Comparison of ENCODE assay signal across 19 cellular contexts in genomic region chr16:67663877-67664222, GRCh38. TPM values are rescaled to one million over a fixed set of nuclear protein-coding genes. Genes with fewer than 3 reads are reported as not detected.
DNase-seq lines count a peak whose midpoint lies in the region; ATAC-seq and TF ChIP-seq lines count a peak whose summit lies in the region.
"Had no signal": no experiment of that assay in that cellular context is flagged by ENCODE, and none has a peak within 500 bp of the region (broad histone marks: within the 10 kb centered on the region; RNA-seq: fewer than 3 reads in every experiment).

No MANE protein-coding gene starts in this region.

- WGBS in neuronal stem cell (ENCODE audit: extremely low coverage in 2 of 2, insufficient read length in 2 of 2, insufficient replicate concordance in 1 of 2), 2 donors, result no CpG with 5 or more reads among the region's 6 CpGs

- H3K79me1 ChIP-seq in neuronal stem cell (ENCODE audit: low read depth, low read length), result peaks cover 10% of the 10 kb centered on the region

- H3K79me2 ChIP-seq in GM23338 (replicated peaks; ENCODE audit: insufficient read depth), result no peaks in the 10 kb centered on the region

- no peak overlapping the region for H3K23ac ChIP-seq in neuronal stem cell (ENCODE audit: low read depth, low read length, poor library complexity)

- no peaks in the 10 kb centered on the region for H3K36me3 ChIP-seq in GM23338 (ENCODE audit: insufficient read depth)
- H3K36me3 ChIP-seq in neuronal stem cell (replicated peaks in 1 of 2; ENCODE audit: control insufficient read depth in 2 of 2, insufficient read depth in 2 of 2, low read length in 2 of 2), result peaks cover 11 to 38% of the 10 kb centered on the region in 2 donors
- H3K36me3 ChIP-seq: colonic mucosa, ovary had no signal

- H3K9me3 Mint-ChIP-seq in GM23338, result no peaks in the 10 kb centered on the region; the same call in 2 of the 3 replicates
- H3K9me3 Mint-ChIP-seq in central memory CD8-positive, alpha-beta T cell, result no peaks in the 10 kb centered on the region
- H3K9me3 Mint-ChIP-seq: activated CD4-positive, alpha-beta memory T cell treated with anti-CD3 and anti-CD28 coated beads, Interleukin-2, amount 10 ng/mL, durations not matched to agents 7 days and 5 days; activated naive CD4-positive, alpha-beta T cell treated with anti-CD3 and anti-CD28 coated beads, Interleukin-2, amount 50 U/mL, for 24 hours; activated T-cell treated with anti-CD3 and anti-CD28 coated beads, Interleukin-2, amount 50 U/mL, for 24 hours had no signal

- TF ChIP-seq CTCF in GM23338 (conservative IDR thresholded peaks at IDR 0.05; ENCODE audit: low read depth in 2 of 2), result peak in 1 of 2 experiments; percentile 8; a peak in 2 of 4 replicates

- H3K27ac Mint-ChIP-seq in GM23338, result no peak overlapping the region
- H3K27ac Mint-ChIP-seq in central memory CD8-positive, alpha-beta T cell (ENCODE audit: low read depth), result no peak overlapping the region
- H3K27ac Mint-ChIP-seq: activated CD4-positive, alpha-beta memory T cell treated with anti-CD3 and anti-CD28 coated beads, Interleukin-2, amount 10 ng/mL, durations not matched to agents 7 days and 5 days; activated naive CD4-positive, alpha-beta T cell treated with anti-CD3 and anti-CD28 coated beads, Interleukin-2, amount 50 U/mL, for 24 hours; activated T-cell treated with anti-CD3 and anti-CD28 coated beads, Interleukin-2, amount 50 U/mL, for 24 hours had no signal

- H3K36me3 Mint-ChIP-seq in GM23338 (ENCODE audit: low read depth), result peaks cover 3% of the 10 kb centered on the region
- H3K36me3 Mint-ChIP-seq in central memory CD8-positive, alpha-beta T cell (ENCODE audit: insufficient read depth), result peaks cover 15% of the 10 kb centered on the region
- H3K36me3 Mint-ChIP-seq: activated naive CD4-positive, alpha-beta T cell treated with anti-CD3 and anti-CD28 coated beads, Interleukin-2, amount 50 U/mL, for 24 hours had no signal

- H2BK12ac ChIP-seq in neuronal stem cell (ENCODE audit: low read length), result peak overlapping the region; percentile 14

- no peak overlapping the region for H2BK15ac ChIP-seq in neuronal stem cell (ENCODE audit: low read length)

- H2BK120ac ChIP-seq in neuronal stem cell (ENCODE audit: low read depth, low read length), result peak overlapping the region; percentile 36

- H3K4me2 ChIP-seq in GM23338, result no peak overlapping the region
- H3K4me2 ChIP-seq in neuronal stem cell (ENCODE audit: insufficient read depth, low read length, poor library complexity, severe bottlenecking), result no peak overlapping the region

- H3K4me3 Mint-ChIP-seq in GM23338, result peak overlapping the region; percentile 3; the same call in 1 of the 3 replicates
- H3K4me3 Mint-ChIP-seq in central memory CD8-positive, alpha-beta T cell, result peak overlapping the region; percentile 7
- H3K4me3 Mint-ChIP-seq: activated CD4-positive, alpha-beta memory T cell treated with anti-CD3 and anti-CD28 coated beads, Interleukin-2, amount 10 ng/mL, durations not matched to agents 7 days and 5 days; activated naive CD4-positive, alpha-beta T cell treated with anti-CD3 and anti-CD28 coated beads, Interleukin-2, amount 50 U/mL, for 24 hours; activated T-cell treated with anti-CD3 and anti-CD28 coated beads, Interleukin-2, amount 50 U/mL, for 24 hours had no signal

- H3K4ac ChIP-seq in neuronal stem cell (ENCODE audit: low read length), result no peak overlapping the region

- no peak overlapping the region for H2AFZ ChIP-seq in GM23338
- H2AFZ ChIP-seq in neuronal stem cell (ENCODE audit: low read length), result no peak overlapping the region

- peak overlapping the region; percentile 19 for H3K18ac ChIP-seq in neuronal stem cell (ENCODE audit: low read length)

- peaks cover 20% of the 10 kb centered on the region for H3K4me1 Mint-ChIP-seq in GM23338
- H3K4me1 Mint-ChIP-seq in central memory CD8-positive, alpha-beta T cell, result peaks cover 23% of the 10 kb centered on the region

- H4K20me1 ChIP-seq in GM23338 (replicated peaks; ENCODE audit: insufficient read depth), result peaks cover 5% of the 10 kb centered on the region; the same call in 1 of the 2 replicates

- H3K27me3 Mint-ChIP-seq in GM23338 (ENCODE audit: insufficient read depth, low read depth, poor library complexity), result peaks cover 26% of the 10 kb centered on the region
- H3K27me3 Mint-ChIP-seq in central memory CD8-positive, alpha-beta T cell, result no peaks in the 10 kb centered on the region
- H3K27me3 Mint-ChIP-seq: activated CD4-positive, alpha-beta memory T cell treated with anti-CD3 and anti-CD28 coated beads, Interleukin-2, amount 10 ng/mL, durations not matched to agents 7 days and 5 days; activated naive CD4-positive, alpha-beta T cell treated with anti-CD3 and anti-CD28 coated beads, Interleukin-2, amount 50 U/mL, for 24 hours; activated T-cell treated with anti-CD3 and anti-CD28 coated beads, Interleukin-2, amount 50 U/mL, for 24 hours had no signal

- H3K27me3 ChIP-seq in GM23338 (ENCODE audit: insufficient read depth) (peaks cover 10% of the 10 kb centered on the region), neuronal stem cell (ENCODE audit: control insufficient read depth in 3 of 3, insufficient read depth in 3 of 3, low read depth in 1 of 3, low read length in 3 of 3) (peaks cover 0 to 2% (median 0%) of the 10 kb centered on the region in 3 experiments)
- H3K27me3 ChIP-seq: colonic mucosa, ovary, SJSA1, tibial nerve had no signal

- H4K91ac ChIP-seq in neuronal stem cell (ENCODE audit: low read depth, low read length, poor library complexity), result no peak overlapping the region

- H3K9me2 ChIP-seq in GM23338 (ENCODE audit: insufficient read depth), result no peaks in the 10 kb centered on the region

- H3K14ac ChIP-seq in neuronal stem cell (ENCODE audit: low read length), result no peak overlapping the region

- intact Hi-C loops in left cardiac atrium (cut with DNase I), result loop anchor here in 1 of 2 donors (10.0 kb wide), 1 partner anchor 139 kb away; the partner anchor contains the start of gene RIPOR1

- H4K8ac ChIP-seq in neuronal stem cell (ENCODE audit: low read depth, low read length), result no peak overlapping the region

- H3K9me3 ChIP-seq in neuronal stem cell (replicated peaks in 1 of 2; ENCODE audit: control insufficient read depth in 2 of 2, insufficient read depth in 1 of 2, low read depth in 1 of 2, low read length in 2 of 2), result no peaks in the 10 kb centered on the region
- H3K9me3 ChIP-seq: colonic mucosa, ovary, tibial nerve had no signal

- no peak overlapping the region for H3K4me3 ChIP-seq in GM23338
- H3K4me3 ChIP-seq in neuronal stem cell (ENCODE audit: low read length in 2 of 2), result no peak overlapping the region
- H3K4me3 ChIP-seq: colonic mucosa, lung, ovary, SJSA1, tibial nerve had no signal

- no peak overlapping the region for H2AK5ac ChIP-seq in neuronal stem cell (ENCODE audit: low read depth, low read length)

- ATAC-seq in GM23338, result no peak
- ATAC-seq in central memory CD8-positive, alpha-beta T cell (replicated peaks; ENCODE audit: extremely low read depth, poor library complexity, severe bottlenecking), result no peak
- no peak for ATAC-seq in left cardiac atrium
- ATAC-seq: stimulated activated naive CD8-positive, alpha-beta T cell treated with anti-CD3 and anti-CD28 coated beads, Interleukin-15, Interleukin-2, amounts not matched to agents 100 U/mL and 50 U/mL, for 24 hours had no signal

- H3K4me1 ChIP-seq in GM23338 (ENCODE audit: insufficient read depth), result peaks cover 14% of the 10 kb centered on the region; the same call in 1 of the 2 replicates
- H3K4me1 ChIP-seq in neuronal stem cell (ENCODE audit: control insufficient read depth in 2 of 2, insufficient read depth in 1 of 2, low read depth in 1 of 2, low read length in 2 of 2), result peaks cover 17 to 29% of the 10 kb centered on the region in 2 donors

- DNase-seq in GM23338 (ENCODE audit: low spot score) (no peak), neuronal stem cell (ENCODE audit: low spot score) (no peak), D341Med (ENCODE audit: low spot score) (no peak), left cardiac atrium (no peak), NCI-H1436 (lab: John Stamatoyannopoulos, UW) (no peak)
- DNase-seq in central memory CD8-positive, alpha-beta T cell (ENCODE audit: low spot score in 2 of 2), result no peak
- DNase-seq: activated CD4-positive, CD25-positive, alpha-beta regulatory T cell; activated T-cell treated with anti-CD3 and anti-CD28 coated beads, Interleukin-2, amount 50 U/mL, for 24 hours; colonic mucosa; NCI-H187; stimulated activated CD4-positive, alpha-beta T cell treated with anti-CD3 and anti-CD28 coated beads, Interleukin-1b, Interleukin-23, amount 100 ng/mL, for 48 hours had no signal

- H3F3A ChIP-seq in GM23338 (replicated peaks; ENCODE audit: low read depth), result peaks cover 35% of the 10 kb centered on the region

- H3K9ac ChIP-seq in neuronal stem cell (ENCODE audit: low read depth, low read length, poor library complexity), result peak overlapping the region; percentile 50

- H2BK5ac ChIP-seq in neuronal stem cell (ENCODE audit: low read length), result no peak overlapping the region

- no peak overlapping the region for H3K27ac ChIP-seq in GM23338 (ENCODE audit: low read depth)
- H3K27ac ChIP-seq in neuronal stem cell (replicated peaks; ENCODE audit: low read length), result no peak overlapping the region
- H3K27ac ChIP-seq: colonic mucosa, HL-60, ovary, SJSA1 had no signal

RNA-seq across cellular contexts. Expression of gene ENKD1, which starts 2.7 kb away (rescaled TPM):
- 10.2 and 11.6 TPM in 2 replicates for total RNA-seq in GM23338 (2014; rRNA removed; shearing (Covaris generic))
- 10.1 and 11.8 TPM in 2 replicates for polyA plus RNA-seq in GM23338 (2016; fragmentation: Nextera tagmentation; extraction: Ambion mirVana)
- polyA plus RNA-seq in neuronal stem cell (2013, experiment 1 of 2), result 15.2 TPM
- polyA plus RNA-seq in neuronal stem cell (2013, experiment 2 of 2), result 15.0 TPM
- total RNA-seq in left cardiac atrium, result 1 to 10 TPM; 7.6 to 9.6 TPM

RNA-seq across cellular contexts. Expression of gene C16orf86, which starts 2.8 kb away (rescaled TPM):
- 0.87 and 8.2 TPM in 2 replicates for total RNA-seq in GM23338 (2014; rRNA removed; shearing (Covaris generic))
- polyA plus RNA-seq in GM23338 (2016; fragmentation: Nextera tagmentation; extraction: Ambion mirVana), result 0.90 and 1.1 TPM in 2 replicates
- polyA plus RNA-seq in neuronal stem cell (2013, experiment 1 of 2), result 2.5 TPM
- polyA plus RNA-seq in neuronal stem cell (2013, experiment 2 of 2), result 2.8 TPM
- 1 to 10 TPM; 3.5 to 3.7 TPM for total RNA-seq in left cardiac atrium

RNA-seq across cellular contexts. Expression of gene PARD6A, which starts 3.1 kb away (rescaled TPM):
- total RNA-seq in GM23338 (2014; rRNA removed; shearing (Covaris generic)), result 15.1 and 15.7 TPM in 2 replicates
- polyA plus RNA-seq in GM23338 (2016; fragmentation: Nextera tagmentation; extraction: Ambion mirVana), result 9.1 and 11.1 TPM in 2 replicates
- 8.5 TPM for polyA plus RNA-seq in neuronal stem cell (2013, experiment 1 of 2)
- polyA plus RNA-seq in neuronal stem cell (2013, experiment 2 of 2), result 8.0 TPM
- 1 to 10 TPM; 2.5 to 4.8 TPM for total RNA-seq in left cardiac atrium

RNA-seq across cellular contexts. Expression of gene ACD, which starts 3.8 kb away (rescaled TPM):
- total RNA-seq in GM23338 (2014; rRNA removed; shearing (Covaris generic)), result 51.7 and 56.9 TPM in 2 replicates
- polyA plus RNA-seq in GM23338 (2016; fragmentation: Nextera tagmentation; extraction: Ambion mirVana), result 38.7 and 41.3 TPM in 2 replicates
- 33.1 TPM for polyA plus RNA-seq in neuronal stem cell (2013, experiment 1 of 2)
- polyA plus RNA-seq in neuronal stem cell (2013, experiment 2 of 2), result 32.0 TPM
- total RNA-seq in left cardiac atrium, result 10 to 100 TPM in 1 of 2 donors, 1 to 10 TPM in 1; 9.0 to 10.2 TPM

RNA-seq across cellular contexts. Expression of gene CARMIL2, which starts 18.9 kb away (rescaled TPM):
- total RNA-seq in GM23338 (2014; rRNA removed; shearing (Covaris generic)), result 14.0 and 17.4 TPM in 2 replicates
- polyA plus RNA-seq in GM23338 (2016; fragmentation: Nextera tagmentation; extraction: Ambion mirVana), result 17.4 and 23.4 TPM in 2 replicates
- 6.1 TPM for polyA plus RNA-seq in neuronal stem cell (2013, experiment 1 of 2)
- polyA plus RNA-seq in neuronal stem cell (2013, experiment 2 of 2), result 6.2 TPM
- total RNA-seq in left cardiac atrium, result 1 to 10 TPM; 1.1 to 1.2 TPM
